22 cellular contexts compared by ENCODE assay signal in genomic region chr3:58230876-58231552, GRCh38. TPM values are rescaled to one million over a fixed set of nuclear protein-coding genes. Genes with fewer than 3 reads are reported as not detected.
"Had no signal": no experiment of that assay in that cellular context is flagged by ENCODE, and none has a peak within 500 bp of the region (broad histone marks: within the 10 kb centered on the region; RNA-seq: fewer than 3 reads in every experiment).

No MANE protein-coding gene starts in this region.

- DNase-seq: effector memory CD8-positive, alpha-beta T cell; immature natural killer cell; kidney; left cardiac atrium; left ventricle myocardium superior; mucosa of descending colon; naive thymus-derived CD8-positive, alpha-beta T cell; posterior cingulate gyrus; sigmoid colon; stimulated activated CD4-positive, alpha-beta T cell treated with anti-CD3 and anti-CD28 coated beads, Interleukin-2, amount 100 ng/mL, for 24 hours; stimulated activated naive CD8-positive, alpha-beta T cell treated with anti-CD3 and anti-CD28 coated beads, Interleukin-15, Interleukin-2, amounts not matched to agents 100 U/mL and 50 U/mL, for 24 hours; thyroid gland; uterus had no signal

- H3K9me3 Mint-ChIP-seq: effector memory CD8-positive, alpha-beta T cell; naive thymus-derived CD8-positive, alpha-beta T cell; type B pancreatic cell had no signal

- H3K27ac ChIP-seq: epithelial cell of prostate, esophagus muscularis mucosa, gastroesophageal sphincter, neutrophil, skin epidermis, suprapubic skin, thyroid gland, uterus had no signal

- H3K4me3 ChIP-seq: esophagus muscularis mucosa, gastroesophageal sphincter, mucosa of descending colon, sigmoid colon, skin epidermis, suprapubic skin, thyroid gland, uterus had no signal

- H3K4me1 ChIP-seq: thyroid gland, uterus had no signal

- H3K36me3 ChIP-seq: esophagus muscularis mucosa, gastroesophageal sphincter, neutrophil, sigmoid colon, suprapubic skin, thyroid gland, uterus had no signal

- H3K9me3 ChIP-seq: esophagus muscularis mucosa, gastroesophageal sphincter, mucosa of descending colon, neutrophil, sigmoid colon, suprapubic skin, thyroid gland, uterus had no signal

- ATAC-seq: effector memory CD8-positive, alpha-beta T cell; gastroesophageal sphincter; left cardiac atrium; left ventricle myocardium superior; mucosa of descending colon; naive thymus-derived CD8-positive, alpha-beta T cell; stimulated activated naive CD8-positive, alpha-beta T cell treated with anti-CD3 and anti-CD28 coated beads, Interleukin-15, Interleukin-2, amounts not matched to agents 100 U/mL and 50 U/mL, for 24 hours had no signal

- H3K4me3 Mint-ChIP-seq: effector memory CD8-positive, alpha-beta T cell; immature natural killer cell; naive thymus-derived CD8-positive, alpha-beta T cell; type B pancreatic cell had no signal

- H3K36me3 Mint-ChIP-seq: immature natural killer cell; naive thymus-derived CD8-positive, alpha-beta T cell; type B pancreatic cell had no signal

- H3K27ac Mint-ChIP-seq: effector memory CD8-positive, alpha-beta T cell; immature natural killer cell; naive thymus-derived CD8-positive, alpha-beta T cell; type B pancreatic cell had no signal

- H3K4me1 Mint-ChIP-seq: immature natural killer cell had no signal

RNA-seq across cellular contexts. Expression of gene DNASE1L3, which starts 20.2 kb away (rescaled TPM):
- total RNA-seq: fibroblast of villous mesenchyme, osteoblast had no signal
